In genomic region chr13:18971576-18972219, GRCh38 we compare ENCODE assay signal across 32 cellular contexts.
"Had no signal": no experiment of that assay in that cellular context is flagged by ENCODE, and none has a peak within 500 bp of the region (broad histone marks: within the 10 kb centered on the region; RNA-seq: fewer than 3 reads in every experiment).

No MANE protein-coding gene starts in this region.

- ATAC-seq: activated CD8-positive, alpha-beta T cell treated with anti-CD3 and anti-CD28 coated beads for 36 hours; activated naive CD4-positive, alpha-beta T cell treated with anti-CD3 and anti-CD28 coated beads, Interleukin-2, amount 50 U/mL, for 72 hours; activated T-cell treated with anti-CD3 and anti-CD28 coated beads, Interleukin-2, amount 50 U/mL, for 4 hours; activated T-cell treated with anti-CD3 and anti-CD28 coated beads, Interleukin-2, amount 50 U/mL, for 72 hours; activated T-helper 17 cell treated with anti-CD3 and anti-CD28 coated beads, Interleukin-2, amount 50 U/mL, for 72 hours; body of pancreas; T-cell had no signal

- H3K27ac ChIP-seq: adrenal gland, body of pancreas, brain microvascular endothelial cell, breast epithelium, VCaP had no signal

- H3K36me3 ChIP-seq: adrenal gland, brain microvascular endothelial cell, breast epithelium had no signal

- DNase-seq: activated B cell treated with CpG ODN at 0.5 μM for 24 hours; activated CD4-positive, alpha-beta memory T cell treated with anti-CD3 and anti-CD28 coated beads for 36 hours; activated CD4-positive, alpha-beta T cell treated with anti-CD3 and anti-CD28 coated beads for 4 hours; activated CD4-positive, alpha-beta T cell treated with anti-CD3 and anti-CD28 coated beads, Interleukin-2, amount 10 ng/mL, durations not matched to agents 24 days and 14 days; activated CD4-positive, alpha-beta T cell treated with anti-CD3 and anti-CD28 coated beads, Interleukin-2, amount 50 U/mL, for 1 hour; activated CD4-positive, alpha-beta T cell treated with anti-CD3 and anti-CD28 coated beads, Interleukin-2, amount 50 U/mL, for 4 hours; activated CD4-positive, CD25-positive, alpha-beta regulatory T cell treated with anti-CD3 and anti-CD28 coated beads, Interleukin-2, amount 50 U/mL, for 72 hours; activated CD8-positive, alpha-beta memory T cell treated with anti-CD3 and anti-CD28 coated beads, Interleukin-2, amount 50 U/mL, for 4 hours; activated CD8-positive, alpha-beta T cell treated with anti-CD3 and anti-CD28 coated beads for 36 hours; activated effector memory CD4-positive, alpha-beta T cell treated with anti-CD3 and anti-CD28 coated beads, Interleukin-2, amount 50 U/mL, for 16 hours; activated gamma-delta T cell treated with Interleukin-2 at 50 U/mL for 16 hours; activated naive CD4-positive, alpha-beta T cell; activated naive CD4-positive, alpha-beta T cell treated with anti-CD3 and anti-CD28 coated beads for 36 hours; activated naive CD4-positive, alpha-beta T cell treated with anti-CD3 and anti-CD28 coated beads, Interleukin-2, amount 50 U/mL, for 16 hours; activated naive CD8-positive, alpha-beta T cell treated with anti-CD3 and anti-CD28 coated beads for 36 hours; activated T-cell treated with anti-CD3 and anti-CD28 coated beads for 4 hours; activated T-cell treated with anti-CD3 and anti-CD28 coated beads, Interleukin-2, amount 50 U/mL, for 1 hour; activated T-cell treated with anti-CD3 and anti-CD28 coated beads, Interleukin-2, amount 50 U/mL, for 4 hours; activated T-cell treated with anti-CD3 and anti-CD28 coated beads, Interleukin-2, amount 50 U/mL, for 72 hours; adrenal gland; amniotic stem cell; aorta; body of pancreas; brain microvascular endothelial cell; central memory CD4-positive, alpha-beta T cell; T-cell; T-helper 2 cell; T-helper 9 cell had no signal

- H3K27me3 ChIP-seq: adrenal gland, body of pancreas, brain microvascular endothelial cell, breast epithelium had no signal

- H3K4me1 ChIP-seq: adrenal gland, body of pancreas, breast epithelium had no signal

- H3K4me3 ChIP-seq: adrenal gland, body of pancreas, breast epithelium had no signal

- H3K9me3 ChIP-seq: adrenal gland, body of pancreas, breast epithelium had no signal
